8 cellular contexts compared by ENCODE assay signal in the genomic region with DNA sequence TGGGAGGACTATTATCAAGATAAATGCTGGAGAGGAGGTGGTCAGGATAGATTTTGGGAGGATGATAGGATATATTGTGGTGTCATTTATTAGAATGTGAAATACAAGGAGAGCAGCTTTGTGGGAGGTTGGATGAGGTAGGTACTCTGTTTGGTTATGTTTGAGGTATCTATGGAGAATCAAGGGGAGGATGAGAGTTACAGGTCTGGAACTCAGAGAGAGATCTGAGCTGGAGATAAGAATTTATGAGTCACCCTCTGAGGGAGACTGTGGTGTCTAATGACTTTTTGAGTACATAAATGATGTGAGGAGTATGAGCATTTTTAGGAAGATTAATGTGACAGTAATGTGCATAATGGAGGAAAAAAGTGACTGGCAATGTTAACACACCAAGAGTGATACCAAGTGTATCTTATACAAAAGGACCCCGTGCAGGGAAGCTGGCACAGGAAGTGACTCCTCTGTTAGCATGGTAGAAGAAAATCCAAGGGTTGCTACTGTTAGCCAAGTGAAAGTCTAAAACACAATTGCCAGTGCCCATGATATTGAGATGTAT. TPM values are rescaled to one million over a fixed set of nuclear protein-coding genes. Genes with fewer than 3 reads are reported as not detected.
DNase-seq lines count a peak whose midpoint lies in the region; ATAC-seq and TF ChIP-seq lines count a peak whose summit lies in the region.

No MANE protein-coding gene starts in this region.

- no peaks in the 10 kb centered on the region for H4K20me1 ChIP-seq in Karpas-422 (ENCODE audit: insufficient read depth, low read depth, low read length)

- no peak overlapping the region for H3K9ac ChIP-seq in Karpas-422 (ENCODE audit: low read length)

- no peak overlapping the region for H3K4me3 Mint-ChIP-seq in effector memory CD8-positive, alpha-beta T cell

- H3K4me2 ChIP-seq in Karpas-422 (ENCODE audit: low read depth, low read length, poor library complexity, severe bottlenecking): no peak overlapping the region

- POLR2A ChIA-PET in BJ (lab: Charles Lee): interaction anchor here (0.6 kb wide), 1 partner anchor 30 kb away, joined by 3 read pairs; no protein-coding TSS in a partner anchor

- ATAC-seq in GM21360 (IDR thresholded peaks at IDR 0.05; ENCODE audit: unreplicated experiment): peak; percentile 52
- ATAC-seq in effector memory CD8-positive, alpha-beta T cell (replicated peaks): peak; percentile 68

- in situ Hi-C loops in KBM-7 (cut with MboI; ENCODE audit: low pct_unique_long_range_greater_than_20kb, low sequenced_read_pairs): no loop called here

- no peaks in the 10 kb centered on the region for H3K36me3 Mint-ChIP-seq in effector memory CD8-positive, alpha-beta T cell (ENCODE audit: insufficient read depth)

- no peaks in the 10 kb centered on the region for H3K4me1 Mint-ChIP-seq in effector memory CD8-positive, alpha-beta T cell (ENCODE audit: low read depth in 2 of 2)

- H3K4me1 ChIP-seq in Karpas-422 (ENCODE audit: low read length): no peaks in the 10 kb centered on the region

- no peak overlapping the region for H3K4me3 ChIP-seq in BJ (ENCODE audit: low read depth, low read length)
- H3K4me3 ChIP-seq in Karpas-422 (ENCODE audit: low read length): no peak overlapping the region

- H3K27me3 ChIP-seq in BJ (ENCODE audit: control insufficient read depth, insufficient read depth, low read length) (no peaks in the 10 kb centered on the region), Karpas-422 (ENCODE audit: low read length) (no peaks in the 10 kb centered on the region)

- peak; percentile 70 for DNase-seq in BJ (ENCODE audit: low read depth)
- DNase-seq in KBM-7: peak; percentile 79
- no peak for DNase-seq in effector memory CD8-positive, alpha-beta T cell
- DNase-seq in NCI-H2081 (lab: John Stamatoyannopoulos, UW): no peak
- DNase-seq in NCI-H510A (lab: John Stamatoyannopoulos, UW): no peak
- no peak for DNase-seq in Karpas-422
- no peak for DNase-seq in OCI-M2 (lab: John Stamatoyannopoulos, UW; ENCODE audit: unreplicated experiment)

- peaks cover 5% of the 10 kb centered on the region for H3K36me3 ChIP-seq in BJ (ENCODE audit: control insufficient read depth, insufficient read depth, low read length)
- H3K36me3 ChIP-seq in Karpas-422 (ENCODE audit: insufficient read depth, low read length): no peaks in the 10 kb centered on the region

- CTCF ChIA-PET in BJ (lab: Yijun Ruan, JAX): interaction anchor here (0.6 kb wide), 1 partner anchor 8 kb away, joined by 3 read pairs; no protein-coding TSS in a partner anchor

- H3K27ac Mint-ChIP-seq in effector memory CD8-positive, alpha-beta T cell: no peak overlapping the region

- H3K27ac ChIP-seq in Karpas-422 (ENCODE audit: low read length): no peak overlapping the region

- H3K79me2 ChIP-seq in Karpas-422 (ENCODE audit: low read length): no peaks in the 10 kb centered on the region

- no peak overlapping the region for H2AFZ ChIP-seq in Karpas-422 (ENCODE audit: low read length)

- no peaks in the 10 kb centered on the region for H3K9me3 Mint-ChIP-seq in effector memory CD8-positive, alpha-beta T cell

- no peak for TF ChIP-seq CTCF in BJ (IDR thresholded peaks at IDR 0.05; ENCODE audit: insufficient read depth, low read depth, low read length)

- no peaks in the 10 kb centered on the region for H3K9me2 ChIP-seq in Karpas-422 (replicated peaks; ENCODE audit: insufficient read depth, low read length)

- H3K27me3 Mint-ChIP-seq in effector memory CD8-positive, alpha-beta T cell: no peaks in the 10 kb centered on the region

- H3K9me3 ChIP-seq in Karpas-422 (ENCODE audit: low read length): no peaks in the 10 kb centered on the region

RNA-seq across cellular contexts. Expression of a gene that starts 48.2 kb away (rescaled TPM):
- polyA plus RNA-seq in BJ (2011; rRNA removed): 427 and 729 TPM in 2 replicates
- 1,519 and 2,068 TPM in 2 replicates for polyA minus RNA-seq in BJ (2011; rRNA and poly(A)+ RNA removed)
- total RNA-seq in Karpas-422 (2014; rRNA removed; shearing (Covaris generic); ENCODE audit: low replicate concordance): not detected in 2 replicates

Comparison
In these comparisons a context has a peak if more than half of its experiments do, and no peak if none do; other contexts are left out.
1. DNase-seq: peak in BJ (single experiment) and KBM-7 (single experiment); none in effector memory CD8-positive, alpha-beta T cell (0 of 3), NCI-H2081 (0 of 2), NCI-H510A (single experiment), Karpas-422 (single experiment) and OCI-M2 (single experiment).